Comparison of ENCODE assay signal across 12 cellular contexts in genomic region chr2:19846030-19846429, GRCh38.
"Had no signal": no experiment of that assay in that cellular context is flagged by ENCODE, and none has a peak within 500 bp of the region (broad histone marks: within the 10 kb centered on the region; RNA-seq: fewer than 3 reads in every experiment).

No MANE protein-coding gene starts in this region.

- H3K27ac ChIP-seq: brain microvascular endothelial cell, heart left ventricle, pancreas, skin epidermis, uterus had no signal

- H3K9me3 ChIP-seq: heart left ventricle, pancreas, uterus had no signal

- H3K4me1 ChIP-seq: heart left ventricle, pancreas, uterus had no signal

- H3K36me3 ChIP-seq: brain microvascular endothelial cell, heart left ventricle, pancreas, uterus had no signal

- H3K4me3 ChIP-seq: heart left ventricle, pancreas, skin epidermis, uterus had no signal

- ATAC-seq: activated T-cell treated with anti-CD3 and anti-CD28 coated beads, Interleukin-2, amount 50 U/mL, for 72 hours; heart left ventricle; pancreas had no signal

- DNase-seq: activated CD4-positive, alpha-beta memory T cell treated with anti-CD3 and anti-CD28 coated beads for 36 hours; activated CD4-positive, alpha-beta T cell treated with anti-CD3 and anti-CD28 coated beads for 1 hour; activated CD8-positive, alpha-beta memory T cell treated with anti-CD3 and anti-CD28 coated beads, Interleukin-2, amount 50 U/mL, for 4 hours; activated gamma-delta T cell treated with Interleukin-2 at 50 U/mL for 16 hours; activated naive CD8-positive, alpha-beta T cell treated with anti-CD3 and anti-CD28 coated beads for 36 hours; activated T-cell treated with anti-CD3 and anti-CD28 coated beads, Interleukin-2, amount 50 U/mL, for 72 hours; brain microvascular endothelial cell; heart left ventricle; pancreas; T1000; uterus had no signal

- H3K27me3 ChIP-seq: brain microvascular endothelial cell, heart left ventricle, pancreas, uterus had no signal
